ENCODE assay signal across 8 cellular contexts in the genomic region with DNA sequence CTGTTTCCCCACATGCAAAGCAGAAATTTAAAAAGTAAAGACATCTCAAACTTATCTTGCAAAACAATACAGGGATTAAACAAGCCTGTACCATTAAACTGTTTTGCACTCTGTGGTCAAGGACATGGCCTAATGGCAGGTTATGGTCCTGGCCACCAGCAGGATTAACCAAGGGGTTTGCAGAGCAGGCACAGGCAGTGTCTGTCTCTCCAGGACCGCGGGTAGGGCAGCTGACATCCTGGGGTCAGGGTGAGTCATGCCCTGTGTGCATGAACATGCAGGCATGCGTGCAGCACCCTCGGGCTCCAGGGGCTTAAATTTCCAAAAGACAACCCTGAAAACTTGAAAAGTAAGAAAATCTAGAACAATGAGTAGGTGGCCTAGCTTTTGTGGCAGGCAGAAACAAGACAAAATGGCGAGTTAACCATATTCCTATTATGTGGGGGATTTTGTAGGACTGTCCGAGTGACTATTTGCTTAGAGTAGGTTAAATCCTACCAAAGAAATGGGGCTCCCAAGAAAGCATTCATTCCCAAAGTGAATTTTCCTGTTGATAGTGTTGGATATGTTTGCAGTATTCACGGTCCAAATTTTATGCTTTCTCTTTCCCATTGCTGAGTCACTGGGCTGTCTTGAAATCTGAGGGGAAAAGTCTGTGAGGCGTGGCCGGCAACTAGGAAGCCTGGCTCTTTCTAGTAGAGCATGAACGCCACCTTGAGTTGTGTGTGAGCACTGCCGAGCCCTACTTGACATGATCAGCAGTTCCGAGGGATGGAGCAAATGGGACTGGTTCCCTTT.
A peak's percentile ranks its signal among the peaks of the same experiment; 100 is the strongest.
DNase-seq lines count a peak whose midpoint lies in the region; ATAC-seq, FAIRE-seq and TF ChIP-seq lines count a peak whose summit lies in the region.

No MANE protein-coding gene starts in this region.

- H3K36me3 Mint-ChIP-seq in activated naive CD8-positive, alpha-beta T cell treated with anti-CD3 and anti-CD28 coated beads, Interleukin-2, amount 50 U/mL, for 24 hours (ENCODE audit: low read depth) = no peaks in the 10 kb centered on the region

- peak overlapping the region; percentile 79 for H3K27ac Mint-ChIP-seq in activated naive CD8-positive, alpha-beta T cell treated with anti-CD3 and anti-CD28 coated beads, Interleukin-2, amount 50 U/mL, for 24 hours

- peak; percentile 41; the same call in 1 of the 2 replicates for TF ChIP-seq POLR2A in H54 (IDR thresholded peaks at IDR 0.05; ENCODE audit: low read depth, low read length)
- TF ChIP-seq POLR2A in ovary (IDR thresholded peaks at IDR 0.05) = no peak
- no peak for TF ChIP-seq POLR2A in vagina (IDR thresholded peaks at IDR 0.05)

- H3K27me3 ChIP-seq in cardiac muscle cell (no peaks in the 10 kb centered on the region), ovary (no peaks in the 10 kb centered on the region), vagina (no peaks in the 10 kb centered on the region)

- peak; percentile 96 for FAIRE-seq in H54 (lab: Jason Lieb, UNC)

- WGBS in ovary, 3 donors = 1 to 9% (median 3%) methylated on average over 12 of the region's 12 CpGs

- peak overlapping the region; percentile 45 for H3K27ac ChIP-seq in cardiac muscle cell
- peak overlapping the region in 1 of 2 donors; percentile 73 for H3K27ac ChIP-seq in ovary
- peak overlapping the region; percentile 78 for H3K27ac ChIP-seq in vagina

- no peaks in the 10 kb centered on the region for H3K4me1 ChIP-seq in cardiac muscle cell (ENCODE audit: low read depth)
- H3K4me1 ChIP-seq in ovary (ENCODE audit: insufficient read depth) = peaks cover 2% of the 10 kb centered on the region
- H3K4me1 ChIP-seq in vagina = peaks cover 10% of the 10 kb centered on the region

- peak; percentile 93 for TF ChIP-seq CTCF in LNCAP (IDR thresholded peaks at IDR 0.05)
- TF ChIP-seq CTCF in cardiac muscle cell (IDR thresholded peaks at IDR 0.05; ENCODE audit: low read depth, low read length) = peak; percentile 97
- TF ChIP-seq CTCF in ovary (IDR thresholded peaks at IDR 0.05) = peak; percentile 48 to 94 (median 92)
- peak; percentile 78 to 86 (median 86) for TF ChIP-seq CTCF in vagina (IDR thresholded peaks at IDR 0.05)

- H3K4me3 Mint-ChIP-seq in activated naive CD8-positive, alpha-beta T cell treated with anti-CD3 and anti-CD28 coated beads, Interleukin-2, amount 50 U/mL, for 24 hours = peak overlapping the region; percentile 70

- intact Hi-C loops in ovary (cut with DNase I) = loop anchor here in 3 of 4 donors (5.0 to 10.0 kb wide), 4 partner anchors 155 to 295 kb away; a partner anchor contains a TSS
- intact Hi-C loops in vagina (cut with DNase I) = loop anchor here (5.0 kb wide), 1 partner anchor 227 kb away; no protein-coding TSS in a partner anchor

- ATAC-seq in activated naive CD8-positive, alpha-beta T cell treated with anti-CD3 and anti-CD28 coated beads, Interleukin-2, amount 50 U/mL, for 24 hours = peak; percentile 92

- no peak for TF ChIP-seq EP300 in ovary (IDR thresholded peaks at IDR 0.05)

- peaks cover 7% of the 10 kb centered on the region for H3K9me3 Mint-ChIP-seq in activated naive CD8-positive, alpha-beta T cell treated with anti-CD3 and anti-CD28 coated beads, Interleukin-2, amount 50 U/mL, for 24 hours

- H3K27me3 Mint-ChIP-seq in activated naive CD8-positive, alpha-beta T cell treated with anti-CD3 and anti-CD28 coated beads, Interleukin-2, amount 50 U/mL, for 24 hours = no peaks in the 10 kb centered on the region

- DNase-seq in GM03348 (ENCODE audit: low spot score) (peak; percentile 91), H54 (ENCODE audit: insufficient read length, low spot score) (peak; percentile 87), cardiac muscle cell (ENCODE audit: low read depth in 1 of 2, low spot score in 1 of 2) (peak; percentile 89 to 96), ovary (peak; percentile 86 to 94 (median 89)), vagina (ENCODE audit: extremely low spot score in 2 of 2) (peak in 1 of 2 donors; percentile 96)
- peak; percentile 68 for DNase-seq in activated naive CD8-positive, alpha-beta T cell treated with anti-CD3 and anti-CD28 coated beads, Interleukin-2, amount 50 U/mL, for 24 hours

- H3K36me3 ChIP-seq in cardiac muscle cell (no peaks in the 10 kb centered on the region), ovary (no peaks in the 10 kb centered on the region), vagina (no peaks in the 10 kb centered on the region)

- H3K9me3 ChIP-seq in cardiac muscle cell (ENCODE audit: low read depth) (no peaks in the 10 kb centered on the region), ovary (no peaks in the 10 kb centered on the region), vagina (no peaks in the 10 kb centered on the region)

- H3K4me1 Mint-ChIP-seq in activated naive CD8-positive, alpha-beta T cell treated with anti-CD3 and anti-CD28 coated beads, Interleukin-2, amount 50 U/mL, for 24 hours = peaks cover 13% of the 10 kb centered on the region

- no peak overlapping the region for H3K4me3 ChIP-seq in cardiac muscle cell
- H3K4me3 ChIP-seq in ovary = peak overlapping the region; percentile 14
- peak overlapping the region; percentile 26 to 36 for H3K4me3 ChIP-seq in vagina

TF ChIP-seq in PFSK-1, 5 proteins besides CTCF, POLR2A, EP300 and RAD21:
- TF ChIP-seq POLR2AphosphoS5 (IDR thresholded peaks at IDR 0.05; ENCODE audit: low read depth, low read length) (no peak), TAF1 (IDR thresholded peaks at IDR 0.05; ENCODE audit: borderline replicate concordance, insufficient read depth, low read length) (no peak), FOXP2 (optimal IDR thresholded peaks at IDR 0.05; ENCODE audit: borderline replicate concordance, extremely low read depth, extremely low read length, insufficient read depth) (peak; percentile 42), SIN3A (IDR thresholded peaks at IDR 0.05; ENCODE audit: borderline replicate concordance, insufficient read depth, low read length) (peak; percentile 16; the same call in 1 of the 2 replicates)
- TF ChIP-seq, protein P1, sequence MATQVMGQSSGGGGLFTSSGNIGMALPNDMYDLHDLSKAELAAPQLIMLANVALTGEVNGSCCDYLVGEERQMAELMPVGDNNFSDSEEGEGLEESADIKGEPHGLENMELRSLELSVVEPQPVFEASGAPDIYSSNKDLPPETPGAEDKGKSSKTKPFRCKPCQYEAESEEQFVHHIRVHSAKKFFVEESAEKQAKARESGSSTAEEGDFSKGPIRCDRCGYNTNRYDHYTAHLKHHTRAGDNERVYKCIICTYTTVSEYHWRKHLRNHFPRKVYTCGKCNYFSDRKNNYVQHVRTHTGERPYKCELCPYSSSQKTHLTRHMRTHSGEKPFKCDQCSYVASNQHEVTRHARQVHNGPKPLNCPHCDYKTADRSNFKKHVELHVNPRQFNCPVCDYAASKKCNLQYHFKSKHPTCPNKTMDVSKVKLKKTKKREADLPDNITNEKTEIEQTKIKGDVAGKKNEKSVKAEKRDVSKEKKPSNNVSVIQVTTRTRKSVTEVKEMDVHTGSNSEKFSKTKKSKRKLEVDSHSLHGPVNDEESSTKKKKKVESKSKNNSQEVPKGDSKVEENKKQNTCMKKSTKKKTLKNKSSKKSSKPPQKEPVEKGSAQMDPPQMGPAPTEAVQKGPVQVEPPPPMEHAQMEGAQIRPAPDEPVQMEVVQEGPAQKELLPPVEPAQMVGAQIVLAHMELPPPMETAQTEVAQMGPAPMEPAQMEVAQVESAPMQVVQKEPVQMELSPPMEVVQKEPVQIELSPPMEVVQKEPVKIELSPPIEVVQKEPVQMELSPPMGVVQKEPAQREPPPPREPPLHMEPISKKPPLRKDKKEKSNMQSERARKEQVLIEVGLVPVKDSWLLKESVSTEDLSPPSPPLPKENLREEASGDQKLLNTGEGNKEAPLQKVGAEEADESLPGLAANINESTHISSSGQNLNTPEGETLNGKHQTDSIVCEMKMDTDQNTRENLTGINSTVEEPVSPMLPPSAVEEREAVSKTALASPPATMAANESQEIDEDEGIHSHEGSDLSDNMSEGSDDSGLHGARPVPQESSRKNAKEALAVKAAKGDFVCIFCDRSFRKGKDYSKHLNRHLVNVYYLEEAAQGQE (IDR thresholded peaks at IDR 0.05; ENCODE audit: insufficient read depth in 1 of 2, low read depth in 2 of 2, low read length in 2 of 2) = 0 out of 4 replicates have a peak, but pooled peaks of 1 of the 2 experiments have one; percentile 21
